In genomic region chr21:38861989-38862683, GRCh38 we compare ENCODE assay signal across 10 cellular contexts. TPM values are rescaled to one million over a fixed set of nuclear protein-coding genes. Genes with fewer than 3 reads are reported as not detected.
DNase-seq lines count a peak whose midpoint lies in the region; ATAC-seq and TF ChIP-seq lines count a peak whose summit lies in the region.
"Had no signal": no experiment of that assay in that cellular context is flagged by ENCODE, and none has a peak within 500 bp of the region (broad histone marks: within the 10 kb centered on the region; RNA-seq: fewer than 3 reads in every experiment).

No MANE protein-coding gene starts in this region.

- no peak for TF ChIP-seq CTCF in right lobe of liver (IDR thresholded peaks at IDR 0.05)

- ATAC-seq in GM19324 (IDR thresholded peaks at IDR 0.05; ENCODE audit: low FRiP score, unreplicated experiment) (peak; percentile 89), HG02970 (IDR thresholded peaks at IDR 0.05; ENCODE audit: low FRiP score, unreplicated experiment) (peak; percentile 67), right lobe of liver (no peak)
- ATAC-seq: activated T-cell treated with anti-CD3 and anti-CD28 coated beads, Interleukin-2, amount 50 U/mL, for 4 hours had no signal

- DNase-seq in AG08395 (ENCODE audit: low spot score) = peak; percentile 50
- DNase-seq in MV-4-11 (lab: John Stamatoyannopoulos, UW) = peak; percentile 86
- no peak for DNase-seq in right lobe of liver
- no peak for DNase-seq in activated CD4-positive, alpha-beta T cell treated with anti-CD3 and anti-CD28 coated beads, Interleukin-2, amount 50 U/mL, for 1 hour
- no peak for DNase-seq in NCI-H2171 treated with DMSO at 0.1 percent for 48 hours (lab: John Stamatoyannopoulos, UW)
- DNase-seq in DMS153 treated with DMSO at 0.1 percent for 48 hours (lab: John Stamatoyannopoulos, UW; ENCODE audit: unreplicated experiment) = no peak
- DNase-seq: activated T-cell treated with anti-CD3 and anti-CD28 coated beads, Interleukin-2, amount 50 U/mL, for 4 hours; SK-N-SH had no signal

- TF ChIP-seq POLR2A in right lobe of liver (IDR thresholded peaks at IDR 0.05) = no peak

- no peaks in the 10 kb centered on the region for H3K27me3 ChIP-seq in right lobe of liver

- intact Hi-C loops in right lobe of liver (cut with DNase I) = no loop called here

- no peaks in the 10 kb centered on the region for H3K36me3 ChIP-seq in right lobe of liver

- WGBS in right lobe of liver (ENCODE audit: insufficient coverage, low coverage, low lambda C conversion rate, missing lambda C conversion rate) = 68% methylated on average over 6 of the region's 8 CpGs

- H3K27ac ChIP-seq in right lobe of liver = no peak overlapping the region

- H3K4me3 ChIP-seq in right lobe of liver = no peak overlapping the region

- no peaks in the 10 kb centered on the region for H3K9me3 ChIP-seq in right lobe of liver
- H3K9me3 ChIP-seq: SK-N-SH had no signal

- no peaks in the 10 kb centered on the region for H3K4me1 ChIP-seq in right lobe of liver

RNA-seq across cellular contexts. Expression of gene ETS2, which starts 56.4 kb away (rescaled TPM):
- total RNA-seq in right lobe of liver = 100 to 1,000 TPM in 4 of 6 experiments, 10 to 100 TPM in 2; 38.3 to 252 (median 129) TPM

Comparison
In these comparisons a context has a peak if more than half of its experiments do, and no peak if none do; other contexts are left out.
1. DNase-seq: peak in AG08395 (single experiment) and MV-4-11 (single experiment); none in right lobe of liver (0 of 3), activated CD4-positive, alpha-beta T cell treated with anti-CD3 and anti-CD28 coated beads, Interleukin-2, amount 50 U/mL, for 1 hour (single experiment), NCI-H2171 treated with DMSO at 0.1 percent for 48 hours (single experiment) and DMS153 treated with DMSO at 0.1 percent for 48 hours (single experiment).
2. ATAC-seq: peak in GM19324 (single experiment) and HG02970 (single experiment); none in right lobe of liver (0 of 4).